6 cellular contexts compared by ENCODE assay signal in the genomic region with DNA sequence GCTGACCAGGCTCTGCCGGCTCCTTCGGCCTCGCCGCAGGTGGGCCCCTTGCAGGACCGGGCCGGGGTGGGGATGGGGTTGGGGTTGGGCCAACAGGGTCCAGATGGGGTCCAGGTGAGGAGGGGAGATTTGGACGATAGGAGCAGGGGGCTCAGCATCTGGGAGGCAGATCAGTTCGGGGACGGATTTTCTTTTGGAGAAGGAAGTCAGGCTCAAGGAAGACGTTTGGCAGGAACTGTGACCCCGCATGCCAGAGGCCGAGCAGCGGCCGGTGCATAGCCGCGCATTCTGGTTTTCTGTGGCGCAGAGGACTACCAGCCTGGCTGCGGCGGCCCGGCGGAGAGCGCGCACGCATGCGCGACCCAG. TPM values are rescaled to one million over a fixed set of nuclear protein-coding genes. Genes with fewer than 3 reads are reported as not detected.
DNase-seq lines count a peak whose midpoint lies in the region; ATAC-seq and TF ChIP-seq lines count a peak whose summit lies in the region.

No MANE protein-coding gene starts in this region.

- POLR2A ChIA-PET in BJ (lab: Charles Lee) (interaction anchor here (0.6 to 1.3 kb wide), 5 partner anchors 11 to 595 kb away, joined by 3 to 5 read pairs (median 3); a partner anchor contains a TSS), PC-3 (lab: Charles Lee; ENCODE audit: unreplicated experiment) (interaction anchor here (0.6 kb wide), 1 partner anchor 567 kb away, joined by 3 read pairs; no protein-coding TSS in a partner anchor)

- peak overlapping the region; percentile 88 for H3K4me2 ChIP-seq in PC-3 (ENCODE audit: low read length)

- peaks cover 34% of the 10 kb centered on the region for H3K4me1 ChIP-seq in PC-3 (ENCODE audit: insufficient read depth, low read length)
- H3K4me1 ChIP-seq in iPS DF 6.9 (ENCODE audit: control insufficient read depth, insufficient read depth, low read length), result peaks cover 6% of the 10 kb centered on the region
- no peaks in the 10 kb centered on the region for H3K4me1 ChIP-seq in aorta (ENCODE audit: control insufficient read depth in 1 of 2, insufficient read depth in 2 of 2, low read length in 2 of 2)

- H3K27me3 ChIP-seq in BJ (ENCODE audit: control insufficient read depth, insufficient read depth, low read length) (no peaks in the 10 kb centered on the region), PC-3 (ENCODE audit: low read length) (no peaks in the 10 kb centered on the region), iPS DF 6.9 (ENCODE audit: control insufficient read depth, insufficient read depth, low read length) (no peaks in the 10 kb centered on the region), aorta (ENCODE audit: control insufficient read depth in 1 of 2, insufficient read depth in 2 of 2, low read length in 1 of 2) (no peaks in the 10 kb centered on the region)

- peaks cover 28% of the 10 kb centered on the region for H3K36me3 ChIP-seq in BJ (ENCODE audit: control insufficient read depth, insufficient read depth, low read length)
- peaks cover 34% of the 10 kb centered on the region for H3K36me3 ChIP-seq in PC-3 (ENCODE audit: low read depth, low read length)
- peaks cover 24% of the 10 kb centered on the region for H3K36me3 ChIP-seq in iPS DF 6.9 (ENCODE audit: control insufficient read depth, insufficient read depth, low read length)
- H3K36me3 ChIP-seq in aorta (ENCODE audit: control insufficient read depth in 1 of 2, insufficient read depth in 2 of 2, low read length in 1 of 2), result peaks cover 0 to 12% of the 10 kb centered on the region in 2 donors

- TF ChIP-seq CTCF in BJ (IDR thresholded peaks at IDR 0.05; ENCODE audit: insufficient read depth, low read depth, low read length) (no peak), PC-3 (conservative IDR thresholded peaks at IDR 0.05; ENCODE audit: low read depth, low read length) (no peak)

- ATAC-seq in PC-3 (no peak), aorta (ENCODE audit: low FRiP score) (peak; percentile 85), HG03097 (IDR thresholded peaks at IDR 0.05; ENCODE audit: low FRiP score, unreplicated experiment) (no peak)

- no peaks in the 10 kb centered on the region for H3K9me2 ChIP-seq in PC-3 (replicated peaks; ENCODE audit: low read length)

- H4K20me1 ChIP-seq in PC-3 (ENCODE audit: low read length), result peaks cover 37% of the 10 kb centered on the region

- H2AFZ ChIP-seq in PC-3 (ENCODE audit: low read length), result peak overlapping the region; percentile 82; the same call in 1 of the 2 replicates

- intact Hi-C loops in PC-3 (cut with micrococcal nuclease), result no loop called here
- intact Hi-C loops in aorta (cut with DNase I), result loop anchor here in 1 of 2 donors (5.0 to 10.0 kb wide), 2 partner anchors 58 to 340 kb away; a partner anchor contains a TSS

- H3K79me2 ChIP-seq in PC-3 (ENCODE audit: low read length), result peaks cover 60% of the 10 kb centered on the region

- no peak for DNase-seq in BJ (ENCODE audit: low read depth)
- DNase-seq in PC-3, result no peak
- DNase-seq in iPS DF 6.9 (ENCODE audit: low read depth, low spot score), result no peak
- no peak for DNase-seq in aorta
- DNase-seq in stimulated activated CD4-positive, alpha-beta T cell treated with anti-CD3 and anti-CD28 coated beads, Interleukin-4, amount 100 ng/mL, for 1 hour, result no peak

- BruUV-seq in PC-3 (replicated peaks; lab: Mats Ljungman, UMichigan), result TSS peak; percentile 72

- H3K4me3 ChIP-seq in BJ (ENCODE audit: low read depth, low read length) (peak overlapping the region; percentile 62), PC-3 (ENCODE audit: low read length) (peak overlapping the region; percentile 99), iPS DF 6.9 (ENCODE audit: low read length) (peak overlapping the region; percentile 92; the same call in 1 of the 2 replicates), aorta (ENCODE audit: low read length in 2 of 2) (peak overlapping the region; percentile 57 to 75)

- no CpG with 5 or more reads among the region's 26 CpGs for WGBS in iPS DF 6.9 (ENCODE audit: insufficient coverage, insufficient read length)
- WGBS in aorta, 2 donors, result 0% methylated on average over 11 to 26 of the region's 26 CpGs

- CTCF ChIA-PET in BJ (lab: Yijun Ruan, JAX) (interaction anchor here (1.1 to 1.3 kb wide), 3 partner anchors 8 to 26 kb away, joined by 3 to 7 read pairs (median 3); no protein-coding TSS in a partner anchor), PC-3 (lab: Charles Lee) (interaction anchor here (0.8 kb wide), 1 partner anchor 365 kb away, joined by 3 read pairs; a partner anchor contains a TSS)

- H3K9me3 ChIP-seq in PC-3 (ENCODE audit: low read length), result no peaks in the 10 kb centered on the region
- no peaks in the 10 kb centered on the region for H3K9me3 ChIP-seq in iPS DF 6.9 (ENCODE audit: control insufficient read depth, insufficient read depth, low read length)
- H3K9me3 ChIP-seq in aorta (ENCODE audit: control insufficient read depth, low read length), result no peaks in the 10 kb centered on the region

- H3K9ac ChIP-seq in PC-3 (ENCODE audit: low read length), result peak overlapping the region; percentile 90

- no peaks in the 10 kb centered on the region for H3F3A ChIP-seq in PC-3 (ENCODE audit: low read length, unreplicated experiment)

- H3K27ac ChIP-seq in PC-3 (ENCODE audit: low read length) (peak overlapping the region; percentile 97), iPS DF 6.9 (ENCODE audit: low read length) (no peak overlapping the region), aorta (ENCODE audit: low read depth in 1 of 2, low read length in 2 of 2) (peak overlapping the region; percentile 88 to 94)

RNA-seq across cellular contexts. Expression of a gene that starts 0.8 kb away (rescaled TPM):
- 754 and 1,788 TPM in 2 replicates for polyA plus RNA-seq in BJ (2011; rRNA removed)
- polyA minus RNA-seq in BJ (2011; rRNA and poly(A)+ RNA removed), result 1,262 and 1,289 TPM in 2 replicates
- 1,859 and 2,048 TPM in 2 replicates for total RNA-seq in PC-3 (2014; rRNA removed)
- 100 to 1,000 TPM; 791 to 861 TPM for total RNA-seq in aorta
- 100 to 1,000 TPM; 494 to 621 TPM for polyA plus RNA-seq in aorta

RNA-seq across cellular contexts. Expression of a gene that starts 11.1 kb away (rescaled TPM):
- polyA plus RNA-seq in BJ (2011; rRNA removed) (143 and 209 TPM in 2 replicates), aorta (10 to 100 TPM; 58.0 to 70.3 TPM)
- 281 and 476 TPM in 2 replicates for polyA minus RNA-seq in BJ (2011; rRNA and poly(A)+ RNA removed)
- total RNA-seq in PC-3 (2014; rRNA removed) (116 and 117 TPM in 2 replicates), aorta (10 to 100 TPM; 50.2 to 51.0 TPM)

RNA-seq across cellular contexts. Expression of a gene that starts 27.0 kb away (rescaled TPM):
- polyA plus RNA-seq in BJ (2011; rRNA removed) (0.04 TPM in 2 replicates), aorta (1 to 10 TPM in 1 of 2 donors, not detected in 1; 1.7 TPM)
- 0.14 TPM in 1 of 2 replicates, not detected in the other for polyA minus RNA-seq in BJ (2011; rRNA and poly(A)+ RNA removed)
- total RNA-seq in PC-3 (2014; rRNA removed) (0.86 and 1.1 TPM in 2 replicates), aorta (1 to 10 TPM in 1 of 2 donors, under 1 TPM in 1; 0.62 to 1.4 TPM)

RNA-seq across cellular contexts. Expression of a gene that starts 31.3 kb away (rescaled TPM):
- polyA plus RNA-seq in BJ (2011; rRNA removed) (34.6 and 49.1 TPM in 2 replicates), aorta (100 to 1,000 TPM in 1 of 2 donors, 10 to 100 TPM in 1; 94.2 to 240 TPM)
- 11.3 and 13.7 TPM in 2 replicates for polyA minus RNA-seq in BJ (2011; rRNA and poly(A)+ RNA removed)
- total RNA-seq in PC-3 (2014; rRNA removed) (5.1 and 7.7 TPM in 2 replicates), aorta (10 to 100 TPM; 66.0 to 90.3 TPM)

RNA-seq across cellular contexts. Expression of a gene that starts 33.7 kb away (rescaled TPM):
- 0.06 and 0.13 TPM in 2 replicates for polyA plus RNA-seq in BJ (2011; rRNA removed)
- polyA minus RNA-seq in BJ (2011; rRNA and poly(A)+ RNA removed), result not detected in 2 replicates
- total RNA-seq in PC-3 (2014; rRNA removed), result 0.29 and 0.47 TPM in 2 replicates
- total RNA-seq in aorta, result not detected
- not detected for polyA plus RNA-seq in aorta
